ENCODE assay signal across 1 cellular context in the genomic region with DNA sequence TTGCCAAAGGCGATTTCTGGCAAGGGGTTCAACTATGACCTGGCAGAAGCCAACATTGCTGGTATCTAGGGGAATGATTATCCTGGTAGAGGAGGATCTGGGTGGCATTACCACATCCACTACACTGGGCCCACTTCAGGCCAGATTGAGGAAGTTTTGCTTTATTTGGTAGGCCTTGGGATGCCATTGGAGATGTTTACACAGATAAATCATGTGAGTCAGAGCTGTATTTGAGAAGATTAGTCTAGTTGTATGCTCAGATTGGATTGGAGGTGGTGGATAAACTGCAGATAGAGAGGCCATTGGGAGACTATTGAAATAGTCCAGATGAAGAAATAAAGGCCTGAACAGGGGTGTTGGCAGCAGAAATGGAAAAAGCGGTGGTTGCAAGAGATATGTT.
A peak's percentile ranks its signal among the peaks of the same experiment; 100 is the strongest.
TF ChIP-seq lines count a peak whose summit lies in the region.

No MANE protein-coding gene starts in this region.

TF ChIP-seq in A549, 52 proteins besides CTCF, POLR2A, EP300 and RAD21 (continued from another document):
- TF ChIP-seq CEBPB (IDR thresholded peaks at IDR 0.05) = peak; percentile 65 to 71
- TF ChIP-seq ESRRA (IDR thresholded peaks at IDR 0.05; ENCODE audit: borderline replicate concordance, low read length) = no peak
- peak; percentile 91; the same call in 1 of the 2 replicates for TF ChIP-seq HOXB5 (CRISPR knock-in tag; IDR thresholded peaks at IDR 0.05)
- peak; percentile 43; the same call in 1 of the 2 replicates for TF ChIP-seq FOSL2 (IDR thresholded peaks at IDR 0.05)
- peak; percentile 90 for TF ChIP-seq FOSL2 (CRISPR knock-in tag; IDR thresholded peaks at IDR 0.05)
- TF ChIP-seq FOSB (CRISPR knock-in tag; IDR thresholded peaks at IDR 0.05) = no peak
- TF ChIP-seq HES2 (IDR thresholded peaks at IDR 0.05) = peak; percentile 51; the same call in 1 of the 2 replicates
- 0 out of 2 replicates have a peak, but pooled peaks have one; percentile 51 for TF ChIP-seq PBX3 (IDR thresholded peaks at IDR 0.05)
- TF ChIP-seq MAZ (IDR thresholded peaks at IDR 0.05; ENCODE audit: borderline replicate concordance, low read depth, low read length) = no peak
- TF ChIP-seq JUN (IDR thresholded peaks at IDR 0.05) = peak in 1 of 2 experiments; percentile 56; a peak in 2 of 5 replicates
